ENCODE assay signal across 11 cellular contexts in the genomic region with DNA sequence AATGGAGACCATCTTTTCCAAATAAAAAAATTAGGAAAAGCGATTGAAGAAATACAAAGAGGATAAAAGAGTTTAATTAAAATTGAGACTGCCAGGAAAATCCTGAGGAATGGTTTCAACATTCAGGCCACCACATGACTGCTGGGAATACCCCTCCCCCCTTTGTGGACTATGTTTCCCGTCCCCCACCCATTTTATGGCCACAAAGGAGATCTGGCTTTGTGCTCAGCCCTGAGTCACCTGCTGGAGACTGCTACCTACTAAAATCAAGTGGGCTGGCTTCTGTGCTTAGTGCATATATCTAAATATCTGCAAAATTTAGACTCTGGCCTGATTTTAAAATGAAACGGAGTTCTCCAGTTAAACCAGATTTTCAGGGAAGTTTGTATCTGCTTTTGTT. TPM values are rescaled to one million over a fixed set of nuclear protein-coding genes. Genes with fewer than 3 reads are reported as not detected.
DNase-seq lines count a peak whose midpoint lies in the region; FAIRE-seq and TF ChIP-seq lines count a peak whose summit lies in the region.
"Had no signal": no experiment of that assay in that cellular context is flagged by ENCODE, and none has a peak within 500 bp of the region (broad histone marks: within the 10 kb centered on the region; RNA-seq: fewer than 3 reads in every experiment).

No MANE protein-coding gene starts in this region.

- DNase-seq in Caco-2 = peak; percentile 53 to 65
- DNase-seq in SW480 (ENCODE audit: low spot score) = peak; percentile 23
- peak in 1 of 2 donors; percentile 76 for DNase-seq in foreskin fibroblast
- no peak for DNase-seq in progenitor cell of endocrine pancreas (ENCODE audit: low spot score, unreplicated experiment)
- no peak for DNase-seq in stimulated activated CD4-positive, alpha-beta T cell treated with anti-CD3 and anti-CD28 coated beads, Interleukin-1b, Interleukin-23, amount 100 ng/mL, for 48 hours
- DNase-seq in HTR-8/SVneo (ENCODE audit: insufficient read length, low spot score) = no peak
- DNase-seq in inferior parietal cortex (ENCODE audit: extremely low spot score) = no peak
- DNase-seq in hypothalamus (lab: John Stamatoyannopoulos, UW) = no peak
- DNase-seq: CD8-positive, alpha-beta memory T cell; NCI-H2081 treated with DMSO at 0.1 percent for 48 hours had no signal

- H3K27ac Mint-ChIP-seq in Caco-2 (ENCODE audit: unreplicated experiment) (peak overlapping the region; percentile 84), progenitor cell of endocrine pancreas (peak overlapping the region; percentile 81)
- H3K27ac Mint-ChIP-seq: CD8-positive, alpha-beta memory T cell had no signal

- no peak for TF ChIP-seq CTCF in Caco-2 (IDR thresholded peaks at IDR 0.05; ENCODE audit: insufficient read depth in 1 of 2, low read depth in 1 of 2, low read length in 1 of 2, severe bottlenecking in 1 of 2, unreplicated experiment in 1 of 2)
- no peak for TF ChIP-seq CTCF in foreskin fibroblast (IDR thresholded peaks at IDR 0.05; ENCODE audit: low read depth, low read length)
- no peak for TF ChIP-seq CTCF in progenitor cell of endocrine pancreas (IDR thresholded peaks at IDR 0.05; ENCODE audit: unreplicated experiment)

- FAIRE-seq in HTR-8/SVneo (lab: Jason Lieb, UNC) = no peak
- FAIRE-seq: H1 had no signal

- peaks cover 95% of the 10 kb centered on the region for H3K4me1 ChIP-seq in Caco-2

- H3K4me1 Mint-ChIP-seq in Caco-2 (ENCODE audit: low read depth, unreplicated experiment) (peaks cover 73% of the 10 kb centered on the region), progenitor cell of endocrine pancreas (ENCODE audit: low read depth) (peaks cover 76% of the 10 kb centered on the region)
- H3K4me1 Mint-ChIP-seq: CD8-positive, alpha-beta memory T cell had no signal

- intact Hi-C loops in Caco-2 (cut with micrococcal nuclease; ENCODE audit: unreplicated experiment) = loop anchor here (2.0 to 10.0 kb wide), 2 partner anchors 67 to 553 kb away; no protein-coding TSS in a partner anchor

- BruUV-seq in Caco-2 (replicated peaks; lab: Mats Ljungman, UMichigan) = no TSS peak

- H3K36me3 Mint-ChIP-seq in Caco-2 (ENCODE audit: insufficient read depth, unreplicated experiment) (peaks cover 93% of the 10 kb centered on the region), progenitor cell of endocrine pancreas (ENCODE audit: insufficient read depth) (peaks cover 26% of the 10 kb centered on the region)
- H3K36me3 Mint-ChIP-seq: CD8-positive, alpha-beta memory T cell had no signal

- H3K9me3 ChIP-seq in Caco-2 = no peaks in the 10 kb centered on the region

- H3K4me3 Mint-ChIP-seq in Caco-2 (ENCODE audit: unreplicated experiment) (peak overlapping the region; percentile 69), progenitor cell of endocrine pancreas (ENCODE audit: low read depth) (peak overlapping the region; percentile 23)
- H3K4me3 Mint-ChIP-seq: CD8-positive, alpha-beta memory T cell had no signal

- CTCF ChIA-PET in Caco-2 (lab: Charles Lee) = no interaction called here

- H3K36me3 ChIP-seq in Caco-2 (ENCODE audit: control insufficient read depth, insufficient read depth, low read length) = peaks cover 2% of the 10 kb centered on the region

- H3K4me3 ChIP-seq in Caco-2 (ENCODE audit: low read depth, low read length) (no peak overlapping the region), foreskin fibroblast (ENCODE audit: low read depth in 1 of 2, low read length in 2 of 2) (peak overlapping the region; percentile 42 to 98)

- H3K27me3 Mint-ChIP-seq in Caco-2 (ENCODE audit: insufficient read depth, unreplicated experiment) (no peaks in the 10 kb centered on the region), progenitor cell of endocrine pancreas (no peaks in the 10 kb centered on the region)

- peaks cover 6% of the 10 kb centered on the region for H3K9me3 Mint-ChIP-seq in Caco-2 (ENCODE audit: unreplicated experiment)
- no peaks in the 10 kb centered on the region for H3K9me3 Mint-ChIP-seq in progenitor cell of endocrine pancreas (ENCODE audit: low read depth)

- POLR2A ChIA-PET in Caco-2 (lab: Charles Lee) = interaction anchor here (0.6 kb wide), 1 partner anchor 890 kb away, joined by 3 read pairs; no protein-coding TSS in a partner anchor

- no peaks in the 10 kb centered on the region for H3K27me3 ChIP-seq in Caco-2 (replicated peaks; ENCODE audit: control insufficient read depth, insufficient read depth, low read length)

RNA-seq across cellular contexts. Expression of gene RND3, which starts 10.1 kb away (rescaled TPM):
- total RNA-seq in Caco-2 (2022) (70.9 and 75.0 TPM in 2 replicates), progenitor cell of endocrine pancreas (40.3 and 42.5 TPM in 2 replicates)
- total RNA-seq: CD8-positive, alpha-beta memory T cell had no signal

Comparison
In these comparisons a context has a peak if more than half of its experiments do, and no peak if none do; other contexts are left out.
1. DNase-seq: peak in Caco-2 (2 of 2) and SW480 (single experiment); none in progenitor cell of endocrine pancreas (single experiment), stimulated activated CD4-positive, alpha-beta T cell treated with anti-CD3 and anti-CD28 coated beads, Interleukin-1b, Interleukin-23, amount 100 ng/mL, for 48 hours (single experiment), HTR-8/SVneo (single experiment), inferior parietal cortex (single experiment) and hypothalamus (0 of 51).